ENCODE assay signal across 1 cellular context in the genomic region with DNA sequence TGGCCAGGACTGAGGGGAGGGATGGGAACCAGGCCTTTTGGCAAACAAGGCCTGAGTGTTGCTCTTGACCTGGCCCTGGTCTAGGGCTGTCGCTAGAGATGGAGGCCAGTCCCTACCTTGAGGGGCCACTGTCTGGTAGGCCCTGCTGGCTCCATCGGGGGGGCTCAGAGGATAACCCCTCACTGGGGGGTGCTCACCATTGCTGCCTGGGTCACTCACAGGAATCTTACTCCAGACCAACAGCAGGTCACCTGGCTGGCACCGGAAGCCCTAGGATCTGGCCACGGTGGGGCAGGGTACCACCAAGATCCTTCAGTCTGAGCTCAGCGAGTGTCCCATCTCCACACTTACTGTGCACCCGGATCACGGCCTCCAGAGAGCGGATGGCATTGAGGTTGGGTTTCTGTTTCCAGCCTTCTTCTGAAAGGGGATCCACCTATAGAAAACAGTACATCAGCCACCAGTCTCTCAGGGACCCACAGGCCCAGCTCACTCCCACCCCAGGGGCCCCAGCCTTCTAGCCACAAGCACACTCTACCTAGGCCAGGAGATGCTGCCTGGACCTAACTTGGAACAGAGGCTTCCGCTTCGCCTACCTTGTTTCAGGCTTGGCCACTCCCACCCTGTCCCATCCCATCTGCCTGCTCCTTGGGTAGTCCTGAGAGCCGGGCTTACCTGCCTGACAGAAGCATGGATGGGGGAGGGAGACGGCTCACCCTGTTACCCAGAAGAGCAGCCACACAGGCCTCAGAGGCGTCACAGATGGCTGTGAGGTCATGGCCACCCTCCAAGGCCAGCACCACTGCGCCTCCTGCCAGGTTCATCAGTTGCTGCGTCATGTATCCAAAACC.
TF ChIP-seq lines count a peak whose summit lies in the region.

No MANE protein-coding gene starts in this region.

TF ChIP-seq in K562, 482 proteins besides CTCF, POLR2A, EP300 and RAD21:
- TF ChIP-seq ATF1 (CRISPR knock-in tag; IDR thresholded peaks at IDR 0.05) (no peak), ATF1 (tag; IDR thresholded peaks at IDR 0.05) (peak; percentile 25; the same call in 1 of the 2 replicates), CBFA2T2 (conservative IDR thresholded peaks at IDR 0.05) (no peak), RNF219 (CRISPR knock-in tag; IDR thresholded peaks at IDR 0.05) (no peak), SREBF1 (IDR thresholded peaks at IDR 0.05; ENCODE audit: borderline replicate concordance, low read depth, low read length) (no peak), SIRT6 (IDR thresholded peaks at IDR 0.05; ENCODE audit: low read depth, low read length) (no peak), HSF4 (CRISPR knock-in tag; IDR thresholded peaks at IDR 0.05; ENCODE audit: borderline replicate concordance) (no peak), SMC3 (conservative IDR thresholded peaks at IDR 0.05; ENCODE audit: insufficient read depth, low read depth, low read length) (no peak), MYBL2 (IDR thresholded peaks at IDR 0.05; ENCODE audit: low read depth) (no peak), MYBL2 (CRISPR knock-in tag; IDR thresholded peaks at IDR 0.05; ENCODE audit: borderline replicate concordance) (no peak), FOXP4 (CRISPR knock-in tag; IDR thresholded peaks at IDR 0.05; ENCODE audit: borderline replicate concordance) (no peak), ETS2 (tag; IDR thresholded peaks at IDR 0.05; ENCODE audit: borderline replicate concordance, poor library complexity, severe bottlenecking) (no peak), CREB1 (IDR thresholded peaks at IDR 0.05) (peak; percentile 51), CREB1 (CRISPR knock-in tag; IDR thresholded peaks at IDR 0.05) (peak; percentile 18; the same call in 1 of the 2 replicates), NFE2 (IDR thresholded peaks at IDR 0.05; ENCODE audit: low read depth) (0 out of 2 replicates have a peak, but pooled peaks have one; percentile 33), CREM (IDR thresholded peaks at IDR 0.05; ENCODE audit: low read depth) (peak; percentile 52), GATA2 (CRISPR knock-in tag; IDR thresholded peaks at IDR 0.05) (no peak)
- TF ChIP-seq, protein P1, sequence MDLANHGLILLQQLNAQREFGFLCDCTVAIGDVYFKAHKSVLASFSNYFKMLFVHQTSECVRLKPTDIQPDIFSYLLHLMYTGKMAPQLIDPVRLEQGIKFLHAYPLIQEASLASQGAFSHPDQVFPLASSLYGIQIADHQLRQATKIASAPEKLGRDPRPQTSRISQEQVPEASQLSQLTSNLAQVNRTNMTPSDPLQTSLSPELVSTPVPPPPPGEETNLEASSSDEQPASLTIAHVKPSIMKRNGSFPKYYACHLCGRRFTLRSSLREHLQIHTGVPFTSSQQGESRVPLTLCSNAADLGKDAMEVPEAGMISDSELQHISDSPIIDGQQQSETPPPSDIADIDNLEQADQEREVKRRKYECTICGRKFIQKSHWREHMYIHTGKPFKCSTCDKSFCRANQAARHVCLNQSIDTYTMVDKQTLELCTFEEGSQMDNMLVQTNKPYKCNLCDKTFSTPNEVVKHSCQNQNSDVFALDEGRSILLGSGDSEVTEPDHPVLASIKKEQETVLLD (IDR thresholded peaks at IDR 0.05): no peak
- TF ChIP-seq, protein P2, sequence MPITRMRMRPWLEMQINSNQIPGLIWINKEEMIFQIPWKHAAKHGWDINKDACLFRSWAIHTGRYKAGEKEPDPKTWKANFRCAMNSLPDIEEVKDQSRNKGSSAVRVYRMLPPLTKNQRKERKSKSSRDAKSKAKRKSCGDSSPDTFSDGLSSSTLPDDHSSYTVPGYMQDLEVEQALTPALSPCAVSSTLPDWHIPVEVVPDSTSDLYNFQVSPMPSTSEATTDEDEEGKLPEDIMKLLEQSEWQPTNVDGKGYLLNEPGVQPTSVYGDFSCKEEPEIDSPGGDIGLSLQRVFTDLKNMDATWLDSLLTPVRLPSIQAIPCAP (CRISPR knock-in tag; IDR thresholded peaks at IDR 0.05; ENCODE audit: borderline replicate concordance): no peak
- TF ChIP-seq, protein P3, sequence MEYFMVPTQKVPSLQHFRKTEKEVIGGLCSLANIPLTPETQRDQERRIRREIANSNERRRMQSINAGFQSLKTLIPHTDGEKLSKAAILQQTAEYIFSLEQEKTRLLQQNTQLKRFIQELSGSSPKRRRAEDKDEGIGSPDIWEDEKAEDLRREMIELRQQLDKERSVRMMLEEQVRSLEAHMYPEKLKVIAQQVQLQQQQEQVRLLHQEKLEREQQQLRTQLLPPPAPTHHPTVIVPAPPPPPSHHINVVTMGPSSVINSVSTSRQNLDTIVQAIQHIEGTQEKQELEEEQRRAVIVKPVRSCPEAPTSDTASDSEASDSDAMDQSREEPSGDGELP (CRISPR knock-in tag; IDR thresholded peaks at IDR 0.05; ENCODE audit: borderline replicate concordance): 0 out of 2 replicates have a peak, but pooled peaks have one; percentile 16
- TF ChIP-seq, protein P4, sequence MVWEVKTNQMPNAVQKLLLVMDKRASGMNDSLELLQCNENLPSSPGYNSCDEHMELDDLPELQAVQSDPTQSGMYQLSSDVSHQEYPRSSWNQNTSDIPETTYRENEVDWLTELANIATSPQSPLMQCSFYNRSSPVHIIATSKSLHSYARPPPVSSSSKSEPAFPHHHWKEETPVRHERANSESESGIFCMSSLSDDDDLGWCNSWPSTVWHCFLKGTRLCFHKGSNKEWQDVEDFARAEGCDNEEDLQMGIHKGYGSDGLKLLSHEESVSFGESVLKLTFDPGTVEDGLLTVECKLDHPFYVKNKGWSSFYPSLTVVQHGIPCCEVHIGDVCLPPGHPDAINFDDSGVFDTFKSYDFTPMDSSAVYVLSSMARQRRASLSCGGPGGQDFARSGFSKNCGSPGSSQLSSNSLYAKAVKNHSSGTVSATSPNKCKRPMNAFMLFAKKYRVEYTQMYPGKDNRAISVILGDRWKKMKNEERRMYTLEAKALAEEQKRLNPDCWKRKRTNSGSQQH (CRISPR knock-in tag; IDR thresholded peaks at IDR 0.05): no peak
- TF ChIP-seq, protein P5, sequence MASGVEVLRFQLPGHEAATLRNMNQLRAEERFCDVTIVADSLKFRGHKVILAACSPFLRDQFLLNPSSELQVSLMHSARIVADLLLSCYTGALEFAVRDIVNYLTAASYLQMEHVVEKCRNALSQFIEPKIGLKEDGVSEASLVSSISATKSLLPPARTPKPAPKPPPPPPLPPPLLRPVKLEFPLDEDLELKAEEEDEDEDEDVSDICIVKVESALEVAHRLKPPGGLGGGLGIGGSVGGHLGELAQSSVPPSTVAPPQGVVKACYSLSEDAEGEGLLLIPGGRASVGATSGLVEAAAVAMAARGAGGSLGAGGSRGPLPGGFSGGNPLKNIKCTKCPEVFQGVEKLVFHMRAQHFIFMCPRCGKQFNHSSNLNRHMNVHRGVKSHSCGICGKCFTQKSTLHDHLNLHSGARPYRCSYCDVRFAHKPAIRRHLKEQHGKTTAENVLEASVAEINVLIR (CRISPR knock-in tag; IDR thresholded peaks at IDR 0.05): no peak
- TF ChIP-seq, protein P6, sequence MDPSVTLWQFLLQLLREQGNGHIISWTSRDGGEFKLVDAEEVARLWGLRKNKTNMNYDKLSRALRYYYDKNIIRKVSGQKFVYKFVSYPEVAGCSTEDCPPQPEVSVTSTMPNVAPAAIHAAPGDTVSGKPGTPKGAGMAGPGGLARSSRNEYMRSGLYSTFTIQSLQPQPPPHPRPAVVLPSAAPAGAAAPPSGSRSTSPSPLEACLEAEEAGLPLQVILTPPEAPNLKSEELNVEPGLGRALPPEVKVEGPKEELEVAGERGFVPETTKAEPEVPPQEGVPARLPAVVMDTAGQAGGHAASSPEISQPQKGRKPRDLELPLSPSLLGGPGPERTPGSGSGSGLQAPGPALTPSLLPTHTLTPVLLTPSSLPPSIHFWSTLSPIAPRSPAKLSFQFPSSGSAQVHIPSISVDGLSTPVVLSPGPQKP (CRISPR knock-in tag; IDR thresholded peaks at IDR 0.05): no peak
